Comparison of ENCODE assay signal across 11 cellular contexts in the genomic region with DNA sequence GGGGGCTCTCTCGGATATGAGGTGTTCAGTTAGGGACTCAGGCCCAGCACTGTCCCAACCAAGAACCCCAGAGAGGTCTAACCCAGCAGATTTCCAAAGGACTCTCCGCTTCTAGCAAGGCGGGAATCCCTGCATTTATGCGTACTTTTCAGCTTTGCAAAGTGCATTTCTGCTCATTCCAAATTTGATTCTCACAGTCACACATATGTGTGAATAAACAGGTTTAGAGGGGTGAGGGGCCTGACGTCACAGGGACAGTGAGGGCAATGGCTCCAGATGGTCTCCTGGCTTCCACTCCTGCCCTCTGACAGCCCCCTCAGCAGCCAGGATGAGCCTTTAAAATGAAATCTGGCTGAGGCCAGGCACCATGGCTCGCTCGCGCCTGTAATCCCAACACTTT. TPM values are rescaled to one million over a fixed set of nuclear protein-coding genes. Genes with fewer than 3 reads are reported as not detected.
DNase-seq lines count a peak whose midpoint lies in the region; ATAC-seq and TF ChIP-seq lines count a peak whose summit lies in the region.
"Had no signal": no experiment of that assay in that cellular context is flagged by ENCODE, and none has a peak within 500 bp of the region (broad histone marks: within the 10 kb centered on the region; RNA-seq: fewer than 3 reads in every experiment).

No MANE protein-coding gene starts in this region.

- H3K27me3 Mint-ChIP-seq in CD14-positive monocyte (ENCODE audit: low read depth in 3 of 3) (peaks cover 21 to 49% (median 45%) of the 10 kb centered on the region in 3 donors), HFFc6 (ENCODE audit: insufficient read depth) (peaks cover 3% of the 10 kb centered on the region; the same call in 1 of the 2 replicates), nephron (ENCODE audit: low read depth) (peaks cover 5% of the 10 kb centered on the region)

- H3K27ac Mint-ChIP-seq in CD14-positive monocyte = peak overlapping the region in 6 of 7 donors; percentile 94 to 99 (median 95)
- peak overlapping the region; percentile 84 for H3K27ac Mint-ChIP-seq in HFFc6
- H3K27ac Mint-ChIP-seq in nephron = peak overlapping the region in 2 of 3 experiments; percentile 70 to 90

- peaks cover 0 to 5% of the 10 kb centered on the region in 2 donors for H3K36me3 ChIP-seq in ascending aorta
- H3K36me3 ChIP-seq: cardiac muscle cell had no signal

- H3K9me3 Mint-ChIP-seq in CD14-positive monocyte (peaks cover 0 to 8% (median 0%) of the 10 kb centered on the region in 7 donors), HFFc6 (no peaks in the 10 kb centered on the region), nephron (no peaks in the 10 kb centered on the region)

- H3K4me1 Mint-ChIP-seq in CD14-positive monocyte (peaks cover 73% of the 10 kb centered on the region), HFFc6 (ENCODE audit: low read depth) (peaks cover 55% of the 10 kb centered on the region), nephron (peaks cover 32% of the 10 kb centered on the region)

- DNase-seq in CD14-positive monocyte (ENCODE audit: low spot score) (no peak), HFFc6 (no peak), ascending aorta (ENCODE audit: low spot score in 2 of 2) (no peak), islet precursor cell (no peak), NCI-H187 treated with DMSO at 0.1 percent for 48 hours (lab: John Stamatoyannopoulos, UW) (no peak)
- DNase-seq: head of caudate nucleus, NCI-H524 treated with DMSO at 0.1 percent for 48 hours had no signal

- intact Hi-C loops in CD14-positive monocyte (cut with micrococcal nuclease) (no loop called here), ascending aorta (cut with DNase I) (loop anchor here (2.0 kb wide), 1 partner anchor 38 kb away; no protein-coding TSS in a partner anchor)

- TF ChIP-seq CTCF in CD14-positive monocyte (IDR thresholded peaks at IDR 0.05) (no peak), HFFc6 (IDR thresholded peaks at IDR 0.05) (no peak), ascending aorta (IDR thresholded peaks at IDR 0.05) (no peak), nephron (IDR thresholded peaks at IDR 0.05; ENCODE audit: unreplicated experiment in 3 of 3) (no peak)

- H3K9me3 ChIP-seq in ascending aorta = no peaks in the 10 kb centered on the region

- H3K4me1 ChIP-seq in ascending aorta = peaks cover 9 to 36% of the 10 kb centered on the region in 2 donors

- H3K36me3 Mint-ChIP-seq in CD14-positive monocyte (peaks cover 23 to 41% of the 10 kb centered on the region in 2 donors), HFFc6 (ENCODE audit: low read depth) (peaks cover 4% of the 10 kb centered on the region; the same call in 1 of the 2 replicates), nephron (ENCODE audit: low read depth) (no peaks in the 10 kb centered on the region)

- no peaks in the 10 kb centered on the region for H3K27me3 ChIP-seq in ascending aorta
- H3K27me3 ChIP-seq: cardiac muscle cell had no signal

- peak overlapping the region; percentile 80 to 84 for H3K4me3 ChIP-seq in ascending aorta

- ATAC-seq in GM18907 (IDR thresholded peaks at IDR 0.05; ENCODE audit: unreplicated experiment) (no peak), GM18520 (IDR thresholded peaks at IDR 0.05; ENCODE audit: unreplicated experiment) (no peak)

- H3K27ac ChIP-seq in ascending aorta = peak overlapping the region; percentile 79 to 82
- H3K27ac ChIP-seq: cardiac muscle cell had no signal

- peak overlapping the region; percentile 87 to 90 for H3K4me3 Mint-ChIP-seq in CD14-positive monocyte
- peak overlapping the region; percentile 88; the same call in 1 of the 2 replicates for H3K4me3 Mint-ChIP-seq in HFFc6
- H3K4me3 Mint-ChIP-seq in nephron = peak overlapping the region; percentile 84 to 89 (median 88)

RNA-seq across cellular contexts. Expression of gene ECE1, which starts 0.9 kb away (rescaled TPM):
- 10 to 100 TPM; 10.6 to 23.3 TPM for polyA plus RNA-seq in CD14-positive monocyte
- total RNA-seq in HFFc6 (2021; fragmentation: NEBNext Ultra II Directional; extraction: Animal tissue kit (Norgen Biotek cat#: 25700)) = 100 to 1,000 TPM; 116 to 134 (median 124) TPM
- total RNA-seq in ascending aorta = 336 TPM
